Comparison of ENCODE assay signal across 18 cellular contexts in the genomic region with DNA sequence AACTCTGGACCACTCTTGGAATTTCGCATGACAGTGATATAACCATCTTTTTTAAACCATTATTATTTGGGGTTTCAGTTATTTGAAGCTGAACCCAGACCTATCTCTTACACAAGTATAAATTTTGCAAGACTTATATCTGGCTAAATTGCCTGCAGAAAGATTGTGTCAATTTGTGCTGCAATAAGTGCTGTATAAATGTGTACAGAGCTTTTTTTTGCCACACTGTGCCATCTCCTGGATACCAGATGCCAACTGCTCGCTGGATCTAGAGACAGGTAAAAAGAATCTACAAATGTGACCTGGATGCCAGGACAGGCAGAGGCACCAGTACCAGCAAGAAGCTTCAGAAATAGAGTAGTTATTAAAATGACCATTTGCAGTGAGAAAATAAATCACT. TPM values are rescaled to one million over a fixed set of nuclear protein-coding genes. Genes with fewer than 3 reads are reported as not detected.
DNase-seq lines count a peak whose midpoint lies in the region; ATAC-seq and TF ChIP-seq lines count a peak whose summit lies in the region.
"Had no signal": no experiment of that assay in that cellular context is flagged by ENCODE, and none has a peak within 500 bp of the region (broad histone marks: within the 10 kb centered on the region; RNA-seq: fewer than 3 reads in every experiment).

No MANE protein-coding gene starts in this region.

- H3K27ac ChIP-seq in colonic mucosa (peak overlapping the region; percentile 75), left lung (no peak overlapping the region), osteoblast (ENCODE audit: low read depth, low read length) (no peak overlapping the region)
- H3K27ac ChIP-seq: C4-2B, GM23248, SK-N-MC had no signal

- H3K36me3 ChIP-seq in Caco-2 (ENCODE audit: control insufficient read depth, insufficient read depth, low read length): no peaks in the 10 kb centered on the region
- no peaks in the 10 kb centered on the region for H3K36me3 ChIP-seq in colonic mucosa
- no peaks in the 10 kb centered on the region for H3K36me3 ChIP-seq in left lung
- H3K36me3 ChIP-seq in osteoblast (ENCODE audit: insufficient read depth, low read length): no peaks in the 10 kb centered on the region

- H3K9me3 ChIP-seq in Caco-2: no peaks in the 10 kb centered on the region
- H3K9me3 ChIP-seq in colonic mucosa: no peaks in the 10 kb centered on the region
- H3K9me3 ChIP-seq in left lung: no peaks in the 10 kb centered on the region
- H3K9me3 ChIP-seq in osteoblast (ENCODE audit: low read depth, low read length): no peaks in the 10 kb centered on the region

- CTCF ChIA-PET in Caco-2 (lab: Charles Lee): interaction anchor here (0.8 kb wide), 1 partner anchor 26 kb away, joined by 3 read pairs; a partner anchor contains a TSS

- no peaks in the 10 kb centered on the region for H3K27me3 ChIP-seq in Caco-2 (replicated peaks; ENCODE audit: control insufficient read depth, insufficient read depth, low read length)
- no peaks in the 10 kb centered on the region for H3K27me3 ChIP-seq in colonic mucosa
- H3K27me3 ChIP-seq in left lung: no peaks in the 10 kb centered on the region
- H3K27me3 ChIP-seq in osteoblast (ENCODE audit: insufficient read depth, low read length): peaks cover 4% of the 10 kb centered on the region

- H3K4me3 ChIP-seq in Caco-2 (ENCODE audit: low read depth, low read length) (no peak overlapping the region), colonic mucosa (no peak overlapping the region), left lung (no peak overlapping the region), osteoblast (ENCODE audit: insufficient read depth, low read length) (no peak overlapping the region)
- H3K4me3 ChIP-seq: GM23248, SK-N-MC had no signal

- DNase-seq in Caco-2 (no peak), colonic mucosa (peak; percentile 48), left lung (no peak), osteoblast (ENCODE audit: insufficient read length, low spot score, missing footprints) (peak; percentile 55), COR-L47 (lab: John Stamatoyannopoulos, UW) (no peak), NCI-H524 (lab: John Stamatoyannopoulos, UW) (no peak)
- DNase-seq: AML-193, DND-41, GM23248, HCEC 1CT, NCI-H1092 treated with DMSO at 0.1 percent for 48 hours, NCI-H2081, NCI-H748 treated with DMSO at 0.1 percent for 48 hours, SHP77 had no signal

- TF ChIP-seq CTCF in Caco-2 (IDR thresholded peaks at IDR 0.05; ENCODE audit: insufficient read depth in 1 of 2, low read depth in 1 of 2, low read length in 1 of 2, severe bottlenecking in 1 of 2, unreplicated experiment in 1 of 2) (no peak), colonic mucosa (IDR thresholded peaks at IDR 0.05) (no peak), left lung (IDR thresholded peaks at IDR 0.05) (no peak), osteoblast (IDR thresholded peaks at IDR 0.05; ENCODE audit: extremely low read depth, low read depth, low read length) (no peak)

- H3K9ac ChIP-seq in colonic mucosa (ENCODE audit: low read depth in 2 of 2, low read length in 2 of 2): peak overlapping the region in 1 of 2 donors; percentile 49
- H3K9ac ChIP-seq: GM23248 had no signal

- intact Hi-C loops in Caco-2 (cut with micrococcal nuclease; ENCODE audit: unreplicated experiment): loop anchor here (1.0 kb wide), 2 partner anchors 26 to 46 kb away; a partner anchor contains a TSS
- intact Hi-C loops in colonic mucosa (cut with DNase I): loop anchor here (10.0 kb wide), 1 partner anchor 72 kb away; no protein-coding TSS in a partner anchor
- intact Hi-C loops in left lung (cut with DNase I): no loop called here

- H3K4me1 Mint-ChIP-seq in Caco-2 (ENCODE audit: low read depth, unreplicated experiment): peaks cover 35% of the 10 kb centered on the region
- H3K4me1 Mint-ChIP-seq in stimulated activated memory B cell treated with anti-CD40 and anti-IgM and Interleukin-4, amounts not matched to agents 10 μg/mL and 1 μg/mL and 100 μg/mL, for 72 hours: no peaks in the 10 kb centered on the region

- ATAC-seq in left lung (peak; percentile 40), HG03135 (IDR thresholded peaks at IDR 0.05; ENCODE audit: unreplicated experiment) (no peak)
- ATAC-seq in stimulated activated memory B cell treated with anti-CD40 and anti-IgM and Interleukin-4, amounts not matched to agents 10 μg/mL and 1 μg/mL and 100 μg/mL, for 72 hours: no peak

- H3K4me1 ChIP-seq in Caco-2: peaks cover 34% of the 10 kb centered on the region
- H3K4me1 ChIP-seq in colonic mucosa: peaks cover 4% of the 10 kb centered on the region
- peaks cover 0 to 9% of the 10 kb centered on the region in 2 donors for H3K4me1 ChIP-seq in left lung
- no peaks in the 10 kb centered on the region for H3K4me1 ChIP-seq in osteoblast (ENCODE audit: insufficient read depth, low read length)

- H3K27me3 Mint-ChIP-seq in Caco-2 (ENCODE audit: insufficient read depth, unreplicated experiment): no peaks in the 10 kb centered on the region
- H3K27me3 Mint-ChIP-seq in stimulated activated memory B cell treated with anti-CD40 and anti-IgM and Interleukin-4, amounts not matched to agents 10 μg/mL and 1 μg/mL and 100 μg/mL, for 72 hours: peaks cover 11% of the 10 kb centered on the region

- peak overlapping the region; percentile 82 for H3K27ac Mint-ChIP-seq in Caco-2 (ENCODE audit: unreplicated experiment)
- H3K27ac Mint-ChIP-seq in stimulated activated memory B cell treated with anti-CD40 and anti-IgM and Interleukin-4, amounts not matched to agents 10 μg/mL and 1 μg/mL and 100 μg/mL, for 72 hours: no peak overlapping the region

- H2AFZ ChIP-seq in osteoblast (ENCODE audit: low read length): no peak overlapping the region
- H2AFZ ChIP-seq: GM23248 had no signal

- no peaks in the 10 kb centered on the region for H3K9me3 Mint-ChIP-seq in Caco-2 (ENCODE audit: unreplicated experiment)
- H3K9me3 Mint-ChIP-seq in stimulated activated memory B cell treated with anti-CD40 and anti-IgM and Interleukin-4, amounts not matched to agents 10 μg/mL and 1 μg/mL and 100 μg/mL, for 72 hours: no peaks in the 10 kb centered on the region

- H3K4me3 Mint-ChIP-seq in Caco-2 (ENCODE audit: unreplicated experiment): peak overlapping the region; percentile 61
- H3K4me3 Mint-ChIP-seq in stimulated activated memory B cell treated with anti-CD40 and anti-IgM and Interleukin-4, amounts not matched to agents 10 μg/mL and 1 μg/mL and 100 μg/mL, for 72 hours: no peak overlapping the region

- POLR2A ChIA-PET in Caco-2 (lab: Charles Lee): no interaction called here

- no peaks in the 10 kb centered on the region for H3K36me3 Mint-ChIP-seq in Caco-2 (ENCODE audit: insufficient read depth, unreplicated experiment)
- no peaks in the 10 kb centered on the region for H3K36me3 Mint-ChIP-seq in stimulated activated memory B cell treated with anti-CD40 and anti-IgM and Interleukin-4, amounts not matched to agents 10 μg/mL and 1 μg/mL and 100 μg/mL, for 72 hours

- no peaks in the 10 kb centered on the region for H3K79me2 ChIP-seq in osteoblast (ENCODE audit: insufficient read depth, low read length)

- no TSS peak for BruUV-seq in Caco-2 (replicated peaks; lab: Mats Ljungman, UMichigan)

- H3K4me2 ChIP-seq in osteoblast (ENCODE audit: insufficient read depth, low read length): no peak overlapping the region

- no peaks in the 10 kb centered on the region for H4K20me1 ChIP-seq in osteoblast (ENCODE audit: insufficient read depth, low read length)

RNA-seq across cellular contexts. Expression of a gene that starts 25.9 kb away (rescaled TPM):
- 6.9 and 7.6 TPM in 2 replicates for total RNA-seq in Caco-2 (2022)
- total RNA-seq in colonic mucosa: 10 to 100 TPM; 27.2 to 32.2 TPM
- 10 to 100 TPM; 21.7 to 23.2 TPM for total RNA-seq in left lung
- 14.1 and 18.5 TPM in 2 replicates for total RNA-seq in osteoblast

Comparison
In these comparisons a context has a peak if more than half of its experiments do, and no peak if none do; other contexts are left out.
1. DNase-seq: peak in colonic mucosa (single experiment) and osteoblast (single experiment); none in Caco-2 (0 of 2), left lung (0 of 2), COR-L47 (single experiment) and NCI-H524 (0 of 2).
2. intact Hi-C loops: an anchor here in Caco-2 (1.0 kb wide) and colonic mucosa (10.0 kb wide); none called in left lung.